In the genomic region with DNA sequence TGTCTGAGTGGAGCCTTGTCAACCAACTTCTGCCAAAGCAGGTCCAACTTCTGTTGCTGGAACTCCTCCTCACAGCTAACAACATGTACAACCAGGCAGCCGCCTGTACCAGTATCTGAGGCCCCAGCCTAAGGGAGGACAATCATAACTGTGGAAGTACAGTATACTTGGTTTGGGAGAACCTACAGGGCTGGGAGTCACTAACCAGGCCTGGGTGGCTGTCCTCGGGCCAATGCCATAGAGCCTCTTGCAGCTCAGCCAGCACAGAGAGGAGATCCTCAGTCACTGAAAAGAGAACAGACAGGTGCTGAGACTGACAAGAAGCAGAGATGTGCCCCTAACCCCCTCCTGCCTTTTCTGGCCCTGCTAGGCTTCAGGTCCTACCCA, we compare ENCODE assay signal across 7 cellular contexts. TPM values are rescaled to one million over a fixed set of nuclear protein-coding genes. Genes with fewer than 3 reads are reported as not detected.
A peak's percentile ranks its signal among the peaks of the same experiment; 100 is the strongest.
DNase-seq lines count a peak whose midpoint lies in the region; TF ChIP-seq lines count a peak whose summit lies in the region.

No MANE protein-coding gene starts in this region.

- H3K36me3 ChIP-seq in H7 (replicated peaks; ENCODE audit: control insufficient read depth, insufficient read depth, low read length) = peaks cover 32% of the 10 kb centered on the region
- no peaks in the 10 kb centered on the region for H3K36me3 ChIP-seq in SK-N-MC (ENCODE audit: insufficient read depth, low read length)
- peaks cover 30% of the 10 kb centered on the region for H3K36me3 ChIP-seq in fibroblast of lung (ENCODE audit: control insufficient read depth, insufficient read depth, low read length)

- no peaks in the 10 kb centered on the region for H4K20me1 ChIP-seq in fibroblast of lung (ENCODE audit: control insufficient read depth, extremely low read depth, insufficient read depth, low read length)

- H3K4me3 ChIP-seq in H7 (ENCODE audit: insufficient read depth, low read depth, low read length) (peak overlapping the region; percentile 92), SK-N-MC (peak overlapping the region; percentile 80), fibroblast of lung (replicated peaks in 1 of 4; ENCODE audit: control extremely low read depth in 1 of 4, insufficient read depth in 1 of 4, low read depth in 3 of 4, low read length in 4 of 4) (peak overlapping the region; percentile 74 to 92 (median 80)), skeletal muscle cell (ENCODE audit: low read depth, low read length) (peak overlapping the region; percentile 85)

- DNase-seq in H7 (no peak), SK-N-MC (ENCODE audit: low read depth, low spot score) (no peak), fibroblast of lung (ENCODE audit: low read depth in 2 of 2) (no peak), skeletal muscle cell (ENCODE audit: low read depth) (no peak), NCI-H748 treated with DMSO at 0.1 percent for 48 hours (lab: John Stamatoyannopoulos, UW) (no peak)
- DNase-seq in stimulated activated naive CD4-positive, alpha-beta T cell treated with Interleukin-2 at 50 U/mL for 16 hours (lab: John Stamatoyannopoulos, UW) = no peak
- DNase-seq in stimulated activated CD4-positive, alpha-beta T cell treated with anti-CD3 and anti-CD28 coated beads, Interleukin-1b, Interleukin-23, amount 100 ng/mL, for 48 hours = no peak

- peaks cover 33% of the 10 kb centered on the region for H3K79me2 ChIP-seq in fibroblast of lung (ENCODE audit: control insufficient read depth, insufficient read depth, low read length)

- H3K27me3 ChIP-seq in H7 (ENCODE audit: control insufficient read depth, insufficient read depth, low read length) = no peaks in the 10 kb centered on the region
- no peaks in the 10 kb centered on the region for H3K27me3 ChIP-seq in fibroblast of lung (ENCODE audit: control insufficient read depth, insufficient read depth, low read length)

- H3K9me3 ChIP-seq in SK-N-MC (ENCODE audit: low read depth, low read length) (no peaks in the 10 kb centered on the region), fibroblast of lung (ENCODE audit: control insufficient read depth, insufficient read depth, low read depth, low read length) (no peaks in the 10 kb centered on the region)

- no peak overlapping the region for H3K27ac ChIP-seq in SK-N-MC
- H3K27ac ChIP-seq in fibroblast of lung (ENCODE audit: insufficient read depth, low read length) = no peak overlapping the region

- no peak overlapping the region for H3K9ac ChIP-seq in SK-N-MC (ENCODE audit: insufficient read length)
- H3K9ac ChIP-seq in fibroblast of lung (ENCODE audit: insufficient read depth, low read length) = peak overlapping the region; percentile 76

- H3K4me2 ChIP-seq in fibroblast of lung (ENCODE audit: extremely low read depth, insufficient read depth, low read length) = peak overlapping the region; percentile 99

- H2AFZ ChIP-seq in fibroblast of lung (ENCODE audit: low read length) = no peak overlapping the region

- TF ChIP-seq CTCF in fibroblast of lung (conservative IDR thresholded peaks at IDR 0.05 in 1 of 2, IDR thresholded peaks at IDR 0.05 in 1 of 2; ENCODE audit: low read depth in 1 of 2, low read length in 2 of 2) = no peak

- peaks cover 9% of the 10 kb centered on the region for H3K4me1 ChIP-seq in fibroblast of lung (ENCODE audit: control insufficient read depth, extremely low read depth, insufficient read depth, low read length)

RNA-seq across cellular contexts. Expression of a gene that starts 1.2 kb away (rescaled TPM):
- total RNA-seq in H7 (2014; rRNA removed; shearing (Covaris generic)) = 55.5 and 65.9 TPM in 2 replicates
- total RNA-seq in fibroblast of lung = 53.4 and 70.2 TPM in 2 replicates
- polyA plus RNA-seq in fibroblast of lung = 40.2 and 50.8 TPM in 2 replicates
- 36.3 and 39.3 TPM in 2 replicates for polyA plus RNA-seq in fibroblast of lung (2012)
- 162 and 242 TPM in 2 replicates for polyA minus RNA-seq in fibroblast of lung (ENCODE audit: low replicate concordance)

RNA-seq across cellular contexts. Expression of a gene that starts 4.7 kb away (rescaled TPM):
- total RNA-seq in H7 (2014; rRNA removed; shearing (Covaris generic)) = 81.2 and 94.8 TPM in 2 replicates
- 71.1 and 113 TPM in 2 replicates for total RNA-seq in fibroblast of lung
- polyA plus RNA-seq in fibroblast of lung = 57.3 and 69.1 TPM in 2 replicates
- 133 and 187 TPM in 2 replicates for polyA plus RNA-seq in fibroblast of lung (2012)
- polyA minus RNA-seq in fibroblast of lung (ENCODE audit: low replicate concordance) = 119 and 128 TPM in 2 replicates

RNA-seq across cellular contexts. Expression of a gene that starts 10.0 kb away (rescaled TPM):
- 141 and 151 TPM in 2 replicates for total RNA-seq in H7 (2014; rRNA removed; shearing (Covaris generic))
- 59.6 and 77.9 TPM in 2 replicates for total RNA-seq in fibroblast of lung
- 58.7 and 68.2 TPM in 2 replicates for polyA plus RNA-seq in fibroblast of lung
- 64.4 and 80.1 TPM in 2 replicates for polyA plus RNA-seq in fibroblast of lung (2012)
- 232 and 383 TPM in 2 replicates for polyA minus RNA-seq in fibroblast of lung (ENCODE audit: low replicate concordance)

RNA-seq across cellular contexts. Expression of a gene that starts 12.0 kb away (rescaled TPM):
- total RNA-seq in H7 (2014; rRNA removed; shearing (Covaris generic)) = 409 and 490 TPM in 2 replicates
- 448 and 560 TPM in 2 replicates for total RNA-seq in fibroblast of lung
- polyA plus RNA-seq in fibroblast of lung = 187 and 203 TPM in 2 replicates
- 209 and 210 TPM in 2 replicates for polyA plus RNA-seq in fibroblast of lung (2012)
- polyA minus RNA-seq in fibroblast of lung (ENCODE audit: low replicate concordance) = 274 and 472 TPM in 2 replicates

RNA-seq across cellular contexts. Expression of a gene that starts 27.2 kb away (rescaled TPM):
- total RNA-seq in H7 (2014; rRNA removed; shearing (Covaris generic)) = 17.6 and 22.4 TPM in 2 replicates
- total RNA-seq in fibroblast of lung = 33.4 and 46.7 TPM in 2 replicates
- polyA plus RNA-seq in fibroblast of lung = 16.0 and 16.2 TPM in 2 replicates
- 14.4 and 16.1 TPM in 2 replicates for polyA plus RNA-seq in fibroblast of lung (2012)
- polyA minus RNA-seq in fibroblast of lung (ENCODE audit: low replicate concordance) = 17.9 and 30.7 TPM in 2 replicates
